Comparison of ENCODE assay signal across 8 cellular contexts in genomic region chr20:35145141-35145564, GRCh38. TPM values are rescaled to one million over a fixed set of nuclear protein-coding genes. Genes with fewer than 3 reads are reported as not detected.
DNase-seq lines count a peak whose midpoint lies in the region; ATAC-seq, FAIRE-seq and TF ChIP-seq lines count a peak whose summit lies in the region.

No MANE protein-coding gene starts in this region.

- no peaks in the 10 kb centered on the region for H3K9me3 ChIP-seq in A673 (ENCODE audit: low read depth, low read length, poor library complexity, severe bottlenecking)
- no peaks in the 10 kb centered on the region for H3K9me3 ChIP-seq in T-helper 17 cell (ENCODE audit: control insufficient read depth, low read length, poor library complexity, severe bottlenecking)
- H3K9me3 ChIP-seq in esophagus muscularis mucosa: no peaks in the 10 kb centered on the region

- POLR2A ChIA-PET in A673 (lab: Charles Lee; ENCODE audit: low non-redundant PET): no interaction called here

- H3K4me3 ChIP-seq in A673 (ENCODE audit: low read depth, low read length, poor library complexity, severe bottlenecking): no peak overlapping the region
- no peak overlapping the region for H3K4me3 ChIP-seq in esophagus muscularis mucosa

- peak; percentile 71 for DNase-seq in A673 (ENCODE audit: low spot score)
- peak; percentile 53 for DNase-seq in NCI-H1436 (lab: John Stamatoyannopoulos, UW)
- DNase-seq in T-helper 17 cell: no peak
- DNase-seq in esophagus muscularis mucosa (ENCODE audit: extremely low spot score): no peak
- DNase-seq in dedifferentiated amniotic fluid mesenchymal stem cell (ENCODE audit: extremely low spot score): no peak

- peaks cover 9% of the 10 kb centered on the region for H3K36me3 ChIP-seq in A673 (ENCODE audit: insufficient read depth, low read length, poor library complexity, severe bottlenecking)
- H3K36me3 ChIP-seq in esophagus muscularis mucosa: peaks cover 12 to 42% (median 38%) of the 10 kb centered on the region in 4 donors

- H3K9me3 Mint-ChIP-seq in nephron: no peaks in the 10 kb centered on the region

- H3K4me1 ChIP-seq in A673 (ENCODE audit: insufficient read depth, low read length, poor library complexity, severe bottlenecking): no peaks in the 10 kb centered on the region
- H3K4me1 ChIP-seq in esophagus muscularis mucosa: peaks cover 12 to 32% (median 30%) of the 10 kb centered on the region in 4 donors

- H3K27me3 Mint-ChIP-seq in T-helper 17 cell (no peaks in the 10 kb centered on the region), nephron (ENCODE audit: low read depth) (no peaks in the 10 kb centered on the region)

- H3K4me1 Mint-ChIP-seq in T-helper 17 cell: peaks cover 36% of the 10 kb centered on the region
- H3K4me1 Mint-ChIP-seq in nephron: peaks cover 27% of the 10 kb centered on the region

- FAIRE-seq in G401.6 (lab: Jason Lieb, UNC): peak; percentile 81

- intact Hi-C loops in A673 (cut with micrococcal nuclease; ENCODE audit: unreplicated experiment): loop anchor here (1.0 to 10.0 kb wide), 4 partner anchors 63 to 302 kb away; partner anchors contain the start of genes ACSS2 and GGT7
- intact Hi-C loops in esophagus muscularis mucosa (cut with DNase I): loop anchor here (2.0 to 10.0 kb wide), 3 partner anchors 64 to 310 kb away; partner anchors contain the start of gene CEP250

- H3K27ac ChIP-seq in A673 (ENCODE audit: low read depth, low read length, poor library complexity, severe bottlenecking) (no peak overlapping the region), esophagus muscularis mucosa (replicated peaks in 1 of 4) (peak overlapping the region in 2 of 4 donors; percentile 39 to 82)

- H3K27me3 ChIP-seq in A673 (replicated peaks; ENCODE audit: insufficient read depth, low read depth, low read length, poor library complexity) (no peaks in the 10 kb centered on the region), esophagus muscularis mucosa (no peaks in the 10 kb centered on the region)

- BruUV-seq in A673 (replicated peaks; lab: Mats Ljungman, UMichigan): no TSS peak

- peak; percentile 80 for ATAC-seq in T-helper 17 cell
- ATAC-seq in GM18858 (IDR thresholded peaks at IDR 0.05; ENCODE audit: unreplicated experiment): no peak

- 34% methylated on average over 2 of the region's 2 CpGs for WGBS in esophagus muscularis mucosa

- H3K27ac Mint-ChIP-seq in T-helper 17 cell (peak overlapping the region; percentile 96), nephron (peak overlapping the region; percentile 5 to 90 (median 72))

- CTCF ChIA-PET in A673 (lab: Charles Lee): interaction anchor here (0.6 to 1.1 kb wide), 9 partner anchors 31 to 302 kb away, joined by 3 to 10 read pairs (median 4); partner anchors contain the start of gene EIF6

- H3K4me3 Mint-ChIP-seq in T-helper 17 cell (peak overlapping the region; percentile 72), nephron (peak overlapping the region; percentile 79 to 87 (median 79))

- no peak for TF ChIP-seq POLR2A in esophagus muscularis mucosa (IDR thresholded peaks at IDR 0.05; ENCODE audit: low read depth)

- H3K36me3 Mint-ChIP-seq in T-helper 17 cell (ENCODE audit: low read depth): peaks cover 3% of the 10 kb centered on the region
- peaks cover 5% of the 10 kb centered on the region for H3K36me3 Mint-ChIP-seq in nephron (ENCODE audit: low read depth)

- TF ChIP-seq EP300 in esophagus muscularis mucosa (IDR thresholded peaks at IDR 0.05): no peak

- TF ChIP-seq CTCF in A673 (conservative IDR thresholded peaks at IDR 0.05; ENCODE audit: low read depth, low read length): peak; percentile 80
- TF ChIP-seq CTCF in esophagus muscularis mucosa (IDR thresholded peaks at IDR 0.05): peak; percentile 39 to 64 (median 53)
- TF ChIP-seq CTCF in nephron (IDR thresholded peaks at IDR 0.05; ENCODE audit: unreplicated experiment in 3 of 3): peak; percentile 67 to 81 (median 76)

RNA-seq across cellular contexts. Expression of gene EDEM2, which starts 2.0 kb away (rescaled TPM):
- total RNA-seq in A673 (2021) (13.6 and 16.1 TPM in 2 replicates), T-helper 17 cell (10 to 100 TPM; 24.1 to 29.7 TPM), esophagus muscularis mucosa (10 to 100 TPM; 13.3 to 20.3 (median 14.6) TPM)

RNA-seq across cellular contexts. Expression of gene PROCR, which starts 26.7 kb away (rescaled TPM):
- 0.58 and 2.1 TPM in 2 replicates for total RNA-seq in A673 (2021)
- total RNA-seq in T-helper 17 cell: 1 to 10 TPM in 1 of 2 donors, under 1 TPM in 1; 0.89 to 1.5 TPM
- 10 to 100 TPM; 18.3 to 74.7 (median 38.1) TPM for total RNA-seq in esophagus muscularis mucosa

RNA-seq across cellular contexts. Expression of gene TRPC4AP, which starts 52.5 kb away (rescaled TPM):
- total RNA-seq in A673 (2021) (34.6 and 39.5 TPM in 2 replicates), T-helper 17 cell (10 to 100 TPM; 50.8 to 52.7 TPM), esophagus muscularis mucosa (10 to 100 TPM; 44.1 to 58.2 (median 52.1) TPM)

Comparison
In these comparisons a context has a peak if more than half of its experiments do, and no peak if none do; other contexts are left out.
1. DNase-seq: peak in A673 (single experiment) and NCI-H1436 (single experiment); none in T-helper 17 cell (0 of 3), esophagus muscularis mucosa (single experiment) and dedifferentiated amniotic fluid mesenchymal stem cell (single experiment).
2. Peak in every context shown above with its lines, with median percentiles within 50 percentile points of each other: CTCF ChIP-seq.